In genomic region chr12:118055865-118056773, GRCh38 we compare ENCODE assay signal across 10 cellular contexts. TPM values are rescaled to one million over a fixed set of nuclear protein-coding genes. Genes with fewer than 3 reads are reported as not detected.
DNase-seq lines count a peak whose midpoint lies in the region; ATAC-seq and TF ChIP-seq lines count a peak whose summit lies in the region.
"Had no signal": no experiment of that assay in that cellular context is flagged by ENCODE, and none has a peak within 500 bp of the region (broad histone marks: within the 10 kb centered on the region; RNA-seq: fewer than 3 reads in every experiment).

No MANE protein-coding gene starts in this region.

- peaks cover 19% of the 10 kb centered on the region for H3K36me3 Mint-ChIP-seq in activated CD8-positive, alpha-beta memory T cell treated with anti-CD3 and anti-CD28 coated beads, Interleukin-2, amount 10 ng/mL, durations not matched to agents 7 days and 5 days

- H3K27ac Mint-ChIP-seq in activated CD8-positive, alpha-beta memory T cell treated with anti-CD3 and anti-CD28 coated beads, Interleukin-2, amount 10 ng/mL, durations not matched to agents 7 days and 5 days, result peak overlapping the region; percentile 61

- no peak overlapping the region for H3K4me3 ChIP-seq in stomach smooth muscle (ENCODE audit: low read length in 2 of 2)
- H3K4me3 ChIP-seq: smooth muscle cell had no signal

- peak overlapping the region; percentile 46 for H3K27ac ChIP-seq in stomach smooth muscle (ENCODE audit: low read length)

- no peaks in the 10 kb centered on the region for H3K9me3 ChIP-seq in stomach smooth muscle (ENCODE audit: control insufficient read depth in 2 of 2, low read length in 2 of 2)
- H3K9me3 ChIP-seq: SK-N-SH had no signal

- H3K27me3 ChIP-seq in stomach smooth muscle (ENCODE audit: control insufficient read depth in 1 of 2, insufficient read depth in 2 of 2, low read length in 2 of 2), result no peaks in the 10 kb centered on the region

- peak; percentile 14 for TF ChIP-seq POLR2A in erythroblast (IDR thresholded peaks at IDR 0.05; ENCODE audit: low read length)

- H3K4me3 Mint-ChIP-seq in activated CD8-positive, alpha-beta memory T cell treated with anti-CD3 and anti-CD28 coated beads, Interleukin-2, amount 10 ng/mL, durations not matched to agents 7 days and 5 days, result no peak overlapping the region

- no peaks in the 10 kb centered on the region for H3K27me3 Mint-ChIP-seq in activated CD8-positive, alpha-beta memory T cell treated with anti-CD3 and anti-CD28 coated beads, Interleukin-2, amount 10 ng/mL, durations not matched to agents 7 days and 5 days

- H3K4me1 Mint-ChIP-seq in activated CD8-positive, alpha-beta memory T cell treated with anti-CD3 and anti-CD28 coated beads, Interleukin-2, amount 10 ng/mL, durations not matched to agents 7 days and 5 days, result peaks cover 45% of the 10 kb centered on the region

- ATAC-seq in activated CD8-positive, alpha-beta memory T cell treated with anti-CD3 and anti-CD28 coated beads, Interleukin-2, amount 10 ng/mL, durations not matched to agents 7 days and 5 days, result no peak
- no peak for ATAC-seq in GM19351 (IDR thresholded peaks at IDR 0.05; ENCODE audit: unreplicated experiment)
- no peak for ATAC-seq in HG03039 (IDR thresholded peaks at IDR 0.05; ENCODE audit: unreplicated experiment)
- no peak for ATAC-seq in HG03520 (IDR thresholded peaks at IDR 0.05; ENCODE audit: unreplicated experiment)

- DNase-seq in activated CD8-positive, alpha-beta memory T cell treated with anti-CD3 and anti-CD28 coated beads, Interleukin-2, amount 10 ng/mL, durations not matched to agents 7 days and 5 days, result no peak
- DNase-seq in activated CD8-positive, alpha-beta memory T cell treated with anti-CD3 and anti-CD28 coated beads, Interleukin-2, amount 50 U/mL, for 48 hours, result no peak
- DNase-seq in NCI-H69 (lab: John Stamatoyannopoulos, UW), result peak; percentile 93
- no peak for DNase-seq in erythroblast (lab: John Stamatoyannopoulos, UW)

- no peak overlapping the region for H3K9ac ChIP-seq in stomach smooth muscle (ENCODE audit: low read length in 2 of 2)
- H3K9ac ChIP-seq: SK-N-SH had no signal

- CTCF ChIA-PET in activated CD8-positive, alpha-beta memory T cell treated with anti-CD3 and anti-CD28 coated beads, Interleukin-2, amount 10 ng/mL, durations not matched to agents 7 days and 5 days (lab: Charles Lee), result interaction anchor here (0.8 to 4.4 kb wide), 5 partner anchors 8 to 181 kb away, joined by 3 to 47 read pairs (median 4); partner anchors contain the start of gene RFC5

- H3K36me3 ChIP-seq in stomach smooth muscle (ENCODE audit: control insufficient read depth in 2 of 2, insufficient read depth in 2 of 2, low read length in 2 of 2), result peaks cover 0 to 4% of the 10 kb centered on the region in 2 donors

- peaks cover 27% of the 10 kb centered on the region for H3K4me1 ChIP-seq in stomach smooth muscle (ENCODE audit: control insufficient read depth, insufficient read depth, low read length)

- H3K9me3 Mint-ChIP-seq in activated CD8-positive, alpha-beta memory T cell treated with anti-CD3 and anti-CD28 coated beads, Interleukin-2, amount 10 ng/mL, durations not matched to agents 7 days and 5 days (ENCODE audit: low read depth), result no peaks in the 10 kb centered on the region

RNA-seq across cellular contexts. Expression of gene WSB2, which starts 4.9 kb away (rescaled TPM):
- 10 to 100 TPM; 44.1 to 52.1 TPM for total RNA-seq in activated CD8-positive, alpha-beta memory T cell treated with anti-CD3 and anti-CD28 coated beads, Interleukin-2, amount 10 ng/mL, durations not matched to agents 7 days and 5 days

RNA-seq across cellular contexts. Expression of gene RFC5, which starts 39.6 kb away (rescaled TPM):
- total RNA-seq in activated CD8-positive, alpha-beta memory T cell treated with anti-CD3 and anti-CD28 coated beads, Interleukin-2, amount 10 ng/mL, durations not matched to agents 7 days and 5 days, result 10 to 100 TPM; 55.4 to 55.7 TPM

RNA-seq across cellular contexts. Expression of gene VSIG10, which starts 47.7 kb away (rescaled TPM):
- total RNA-seq in activated CD8-positive, alpha-beta memory T cell treated with anti-CD3 and anti-CD28 coated beads, Interleukin-2, amount 10 ng/mL, durations not matched to agents 7 days and 5 days, result 10 to 100 TPM in 1 of 2 experiments, 1 to 10 TPM in 1; 9.2 to 14.4 TPM
